ENCODE assay signal across 8 cellular contexts in genomic region chr6:26045939-26046368, GRCh38. TPM values are rescaled to one million over a fixed set of nuclear protein-coding genes. Genes with fewer than 3 reads are reported as not detected.
DNase-seq lines count a peak whose midpoint lies in the region; ATAC-seq and TF ChIP-seq lines count a peak whose summit lies in the region.

No MANE protein-coding gene starts in this region.

- POLR2A ChIA-PET in CD8-positive, alpha-beta memory T cell (lab: Charles Lee): interaction anchor here (0.5 to 5.0 kb wide), 11 partner anchors 8 to 1768 kb away, joined by 3 to 326 read pairs (median 8); a partner anchor contains a TSS

- ATAC-seq in right lobe of liver (peak in 1 of 4 donors; percentile 3), GM19035 (IDR thresholded peaks at IDR 0.05; ENCODE audit: unreplicated experiment) (no peak)

- H3K4me3 ChIP-seq in CD8-positive, alpha-beta memory T cell (ENCODE audit: low read length): no peak overlapping the region
- H3K4me3 ChIP-seq in HUES48 (ENCODE audit: low read depth, low read length) (peak overlapping the region; percentile 42), right lobe of liver (peak overlapping the region; percentile 24 to 58 (median 46)), vagina (no peak overlapping the region)

- intact Hi-C loops in right lobe of liver (cut with DNase I) (no loop called here), vagina (cut with DNase I) (no loop called here)

- no peaks in the 10 kb centered on the region for H3K9me3 Mint-ChIP-seq in CD8-positive, alpha-beta memory T cell
- H3K9me3 Mint-ChIP-seq in activated naive CD8-positive, alpha-beta T cell treated with anti-CD3 and anti-CD28 coated beads for 36 hours: no peaks in the 10 kb centered on the region

- H3K27me3 ChIP-seq in CD8-positive, alpha-beta memory T cell (ENCODE audit: insufficient read depth, low read length, poor library complexity, severe bottlenecking): no peaks in the 10 kb centered on the region
- H3K27me3 ChIP-seq in HUES48 (ENCODE audit: control insufficient read depth, insufficient read depth, low read length) (no peaks in the 10 kb centered on the region), right lobe of liver (no peaks in the 10 kb centered on the region), vagina (no peaks in the 10 kb centered on the region)

- CTCF ChIA-PET in CD8-positive, alpha-beta memory T cell (lab: Charles Lee): interaction anchor here (0.8 to 6.1 kb wide), 8 partner anchors 10 to 77 kb away, joined by 3 to 173 read pairs (median 4); a partner anchor contains a TSS

- H3K4me3 Mint-ChIP-seq in CD8-positive, alpha-beta memory T cell: peak overlapping the region in 6 of 7 donors; percentile 87 to 94 (median 93)
- H3K4me3 Mint-ChIP-seq in activated naive CD8-positive, alpha-beta T cell treated with anti-CD3 and anti-CD28 coated beads for 36 hours: peak overlapping the region; percentile 88

- no peak for TF ChIP-seq CTCF in right lobe of liver (IDR thresholded peaks at IDR 0.05)
- TF ChIP-seq CTCF in vagina (IDR thresholded peaks at IDR 0.05): no peak

- peaks cover 20 to 32% (median 30%) of the 10 kb centered on the region in 3 donors for H3K4me1 Mint-ChIP-seq in CD8-positive, alpha-beta memory T cell
- H3K4me1 Mint-ChIP-seq in activated naive CD8-positive, alpha-beta T cell treated with anti-CD3 and anti-CD28 coated beads for 36 hours: peaks cover 31% of the 10 kb centered on the region

- peak overlapping the region; percentile 77 for H3K9ac ChIP-seq in HUES48 (ENCODE audit: low read depth, low read length)

- peaks cover 0 to 11% (median 0%) of the 10 kb centered on the region in 3 donors for H3K36me3 Mint-ChIP-seq in CD8-positive, alpha-beta memory T cell
- peaks cover 6% of the 10 kb centered on the region for H3K36me3 Mint-ChIP-seq in activated naive CD8-positive, alpha-beta T cell treated with anti-CD3 and anti-CD28 coated beads for 36 hours

- H3K4me1 ChIP-seq in CD8-positive, alpha-beta memory T cell (ENCODE audit: insufficient read depth, low read length): peaks cover 10% of the 10 kb centered on the region
- H3K4me1 ChIP-seq in HUES48 (ENCODE audit: control insufficient read depth, insufficient read depth, low read length): peaks cover 10% of the 10 kb centered on the region
- peaks cover 0 to 11% (median 0%) of the 10 kb centered on the region in 4 donors for H3K4me1 ChIP-seq in right lobe of liver
- H3K4me1 ChIP-seq in vagina: peaks cover 6% of the 10 kb centered on the region

- peak overlapping the region in 6 of 8 donors; percentile 94 to 99 (median 97) for H3K27ac Mint-ChIP-seq in CD8-positive, alpha-beta memory T cell
- peak overlapping the region; percentile 99 for H3K27ac Mint-ChIP-seq in activated naive CD8-positive, alpha-beta T cell treated with anti-CD3 and anti-CD28 coated beads for 36 hours

- H3K27me3 Mint-ChIP-seq in CD8-positive, alpha-beta memory T cell: no peaks in the 10 kb centered on the region
- peaks cover 10% of the 10 kb centered on the region for H3K27me3 Mint-ChIP-seq in activated naive CD8-positive, alpha-beta T cell treated with anti-CD3 and anti-CD28 coated beads for 36 hours

- no peaks in the 10 kb centered on the region for H3K9me3 ChIP-seq in CD8-positive, alpha-beta memory T cell (ENCODE audit: low read length)
- H3K9me3 ChIP-seq in HUES48 (ENCODE audit: control insufficient read depth, insufficient read depth, low read length) (no peaks in the 10 kb centered on the region), right lobe of liver (no peaks in the 10 kb centered on the region), vagina (no peaks in the 10 kb centered on the region)

- no peaks in the 10 kb centered on the region for H3K36me3 ChIP-seq in CD8-positive, alpha-beta memory T cell (ENCODE audit: insufficient read depth, low read length)
- H3K36me3 ChIP-seq in HUES48 (ENCODE audit: control insufficient read depth, insufficient read depth, low read length): no peaks in the 10 kb centered on the region
- H3K36me3 ChIP-seq in right lobe of liver: no peaks in the 10 kb centered on the region
- H3K36me3 ChIP-seq in vagina: no peaks in the 10 kb centered on the region

- no peak for TF ChIP-seq POLR2A in right lobe of liver (IDR thresholded peaks at IDR 0.05)
- no peak for TF ChIP-seq POLR2A in vagina (IDR thresholded peaks at IDR 0.05)

- no peak overlapping the region for H3K27ac ChIP-seq in CD8-positive, alpha-beta memory T cell (ENCODE audit: low read depth, low read length)
- no peak overlapping the region for H3K27ac ChIP-seq in HUES48 (ENCODE audit: low read depth, low read length)
- H3K27ac ChIP-seq in right lobe of liver: peak overlapping the region in 2 of 3 donors; percentile 31 to 57
- H3K27ac ChIP-seq in vagina: no peak overlapping the region

- DNase-seq in CD8-positive, alpha-beta memory T cell: no peak
- DNase-seq in activated naive CD8-positive, alpha-beta T cell treated with anti-CD3 and anti-CD28 coated beads for 36 hours: no peak
- DNase-seq in right lobe of liver (no peak), ureter (ENCODE audit: low spot score) (no peak), SIG-M5 (lab: John Stamatoyannopoulos, UW) (no peak), vagina (ENCODE audit: extremely low spot score in 2 of 2) (no peak)

- WGBS in right lobe of liver (ENCODE audit: insufficient coverage, low coverage, low lambda C conversion rate, missing lambda C conversion rate): 14% methylated on average over 5 of the region's 5 CpGs

RNA-seq across cellular contexts. Expression of gene HFE, which starts 41.3 kb away (rescaled TPM):
- total RNA-seq in CD8-positive, alpha-beta memory T cell: 1 to 10 TPM in 1 of 2 experiments, under 1 TPM in 1; 0.37 to 1.1 TPM
- polyA plus RNA-seq in CD8-positive, alpha-beta memory T cell: 4.8 TPM
- under 1 TPM; 0.76 to 0.80 TPM for total RNA-seq in activated naive CD8-positive, alpha-beta T cell treated with anti-CD3 and anti-CD28 coated beads for 36 hours
- total RNA-seq in right lobe of liver: 10 to 100 TPM in 5 of 6 experiments, 1 to 10 TPM in 1; 8.9 to 20.7 (median 15.8) TPM
- 14.8 TPM for total RNA-seq in ureter
- 7.6 TPM for total RNA-seq in vagina

Comparison
In these comparisons a context has a peak if more than half of its experiments do, and no peak if none do; other contexts are left out.
1. H3K27ac ChIP-seq: peak in right lobe of liver (2 of 3); none in CD8-positive, alpha-beta memory T cell (single experiment), HUES48 (single experiment) and vagina (single experiment).
2. H3K4me3 ChIP-seq: peak in HUES48 (single experiment) and right lobe of liver (3 of 3); none in CD8-positive, alpha-beta memory T cell (single experiment) and vagina (0 of 2).